ENCODE assay signal across 1 cellular context in the genomic region with DNA sequence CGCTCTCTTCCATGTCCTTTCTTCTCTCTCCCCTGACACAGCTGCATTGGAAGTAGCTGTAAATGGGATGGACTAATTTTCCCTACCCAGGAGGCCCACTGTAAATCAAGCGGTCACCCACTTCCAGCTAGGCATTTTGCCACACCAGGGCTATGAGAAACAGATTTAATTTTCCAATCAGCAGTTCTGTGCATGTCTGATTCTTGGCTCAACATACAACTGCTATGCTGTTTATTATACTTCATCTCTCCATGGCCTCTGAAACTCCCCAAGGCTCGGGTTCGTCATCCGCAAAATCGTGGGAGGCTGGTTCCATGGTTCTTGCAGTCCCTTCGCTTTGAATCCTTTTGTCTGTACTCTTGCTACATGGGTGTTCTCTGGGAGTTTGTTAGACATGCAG.
TF ChIP-seq lines count a peak whose summit lies in the region.

No MANE protein-coding gene starts in this region.

TF ChIP-seq in GM23338, 12 proteins besides CTCF, POLR2A, EP300 and RAD21 (continued from another document):
- TF ChIP-seq, protein P1, sequence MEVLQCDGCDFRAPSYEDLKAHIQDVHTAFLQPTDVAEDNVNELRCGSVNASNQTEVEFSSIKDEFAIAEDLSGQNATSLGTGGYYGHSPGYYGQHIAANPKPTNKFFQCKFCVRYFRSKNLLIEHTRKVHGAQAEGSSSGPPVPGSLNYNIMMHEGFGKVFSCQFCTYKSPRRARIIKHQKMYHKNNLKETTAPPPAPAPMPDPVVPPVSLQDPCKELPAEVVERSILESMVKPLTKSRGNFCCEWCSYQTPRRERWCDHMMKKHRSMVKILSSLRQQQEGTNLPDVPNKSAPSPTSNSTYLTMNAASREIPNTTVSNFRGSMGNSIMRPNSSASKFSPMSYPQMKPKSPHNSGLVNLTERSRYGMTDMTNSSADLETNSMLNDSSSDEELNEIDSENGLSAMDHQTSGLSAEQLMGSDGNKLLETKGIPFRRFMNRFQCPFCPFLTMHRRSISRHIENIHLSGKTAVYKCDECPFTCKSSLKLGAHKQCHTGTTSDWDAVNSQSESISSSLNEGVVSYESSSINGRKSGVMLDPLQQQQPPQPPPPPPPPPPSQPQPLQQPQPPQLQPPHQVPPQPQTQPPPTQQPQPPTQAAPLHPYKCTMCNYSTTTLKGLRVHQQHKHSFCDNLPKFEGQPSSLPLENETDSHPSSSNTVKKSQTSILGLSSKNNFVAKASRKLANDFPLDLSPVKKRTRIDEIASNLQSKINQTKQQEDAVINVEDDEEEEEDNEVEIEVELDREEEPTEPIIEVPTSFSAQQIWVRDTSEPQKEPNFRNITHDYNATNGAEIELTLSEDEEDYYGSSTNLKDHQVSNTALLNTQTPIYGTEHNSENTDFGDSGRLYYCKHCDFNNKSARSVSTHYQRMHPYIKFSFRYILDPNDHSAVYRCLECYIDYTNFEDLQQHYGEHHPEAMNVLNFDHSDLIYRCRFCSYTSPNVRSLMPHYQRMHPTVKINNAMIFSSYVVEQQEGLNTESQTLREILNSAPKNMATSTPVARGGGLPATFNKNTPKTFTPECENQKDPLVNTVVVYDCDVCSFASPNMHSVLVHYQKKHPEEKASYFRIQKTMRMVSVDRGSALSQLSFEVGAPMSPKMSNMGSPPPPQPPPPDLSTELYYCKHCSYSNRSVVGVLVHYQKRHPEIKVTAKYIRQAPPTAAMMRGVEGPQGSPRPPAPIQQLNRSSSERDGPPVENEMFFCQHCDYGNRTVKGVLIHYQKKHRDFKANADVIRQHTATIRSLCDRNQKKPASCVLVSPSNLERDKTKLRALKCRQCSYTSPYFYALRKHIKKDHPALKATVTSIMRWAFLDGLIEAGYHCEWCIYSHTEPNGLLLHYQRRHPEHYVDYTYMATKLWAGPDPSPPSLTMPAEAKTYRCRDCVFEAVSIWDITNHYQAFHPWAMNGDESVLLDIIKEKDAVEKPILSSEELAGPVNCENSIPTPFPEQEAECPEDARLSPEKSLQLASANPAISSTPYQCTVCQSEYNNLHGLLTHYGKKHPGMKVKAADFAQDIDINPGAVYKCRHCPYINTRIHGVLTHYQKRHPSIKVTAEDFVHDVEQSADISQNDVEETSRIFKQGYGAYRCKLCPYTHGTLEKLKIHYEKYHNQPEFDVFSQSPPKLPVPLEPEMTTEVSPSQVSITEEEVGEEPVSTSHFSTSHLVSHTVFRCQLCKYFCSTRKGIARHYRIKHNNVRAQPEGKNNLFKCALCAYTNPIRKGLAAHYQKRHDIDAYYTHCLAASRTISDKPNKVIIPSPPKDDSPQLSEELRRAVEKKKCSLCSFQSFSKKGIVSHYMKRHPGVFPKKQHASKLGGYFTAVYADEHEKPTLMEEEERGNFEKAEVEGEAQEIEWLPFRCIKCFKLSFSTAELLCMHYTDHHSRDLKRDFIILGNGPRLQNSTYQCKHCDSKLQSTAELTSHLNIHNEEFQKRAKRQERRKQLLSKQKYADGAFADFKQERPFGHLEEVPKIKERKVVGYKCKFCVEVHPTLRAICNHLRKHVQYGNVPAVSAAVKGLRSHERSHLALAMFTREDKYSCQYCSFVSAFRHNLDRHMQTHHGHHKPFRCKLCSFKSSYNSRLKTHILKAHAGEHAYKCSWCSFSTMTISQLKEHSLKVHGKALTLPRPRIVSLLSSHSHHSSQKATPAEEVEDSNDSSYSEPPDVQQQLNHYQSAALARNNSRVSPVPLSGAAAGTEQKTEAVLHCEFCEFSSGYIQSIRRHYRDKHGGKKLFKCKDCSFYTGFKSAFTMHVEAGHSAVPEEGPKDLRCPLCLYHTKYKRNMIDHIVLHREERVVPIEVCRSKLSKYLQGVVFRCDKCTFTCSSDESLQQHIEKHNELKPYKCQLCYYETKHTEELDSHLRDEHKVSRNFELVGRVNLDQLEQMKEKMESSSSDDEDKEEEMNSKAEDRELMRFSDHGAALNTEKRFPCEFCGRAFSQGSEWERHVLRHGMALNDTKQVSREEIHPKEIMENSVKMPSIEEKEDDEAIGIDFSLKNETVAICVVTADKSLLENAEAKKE (CRISPR knock-in tag; IDR thresholded peaks at IDR 0.05) = no peak
- TF ChIP-seq EZH2 (IDR thresholded peaks at IDR 0.05; ENCODE audit: low read depth, unreplicated experiment) (no peak), STAT1 (IDR thresholded peaks at IDR 0.05; ENCODE audit: unreplicated experiment) (no peak), CREB1 (CRISPR knock-in tag; IDR thresholded peaks at IDR 0.05; ENCODE audit: low read depth) (no peak), REST (IDR thresholded peaks at IDR 0.05; ENCODE audit: unreplicated experiment) (no peak), JUNB (IDR thresholded peaks at IDR 0.05; ENCODE audit: unreplicated experiment) (no peak), NANOG (IDR thresholded peaks at IDR 0.05; ENCODE audit: borderline replicate concordance) (no peak)
- TF ChIP-seq, protein P2, sequence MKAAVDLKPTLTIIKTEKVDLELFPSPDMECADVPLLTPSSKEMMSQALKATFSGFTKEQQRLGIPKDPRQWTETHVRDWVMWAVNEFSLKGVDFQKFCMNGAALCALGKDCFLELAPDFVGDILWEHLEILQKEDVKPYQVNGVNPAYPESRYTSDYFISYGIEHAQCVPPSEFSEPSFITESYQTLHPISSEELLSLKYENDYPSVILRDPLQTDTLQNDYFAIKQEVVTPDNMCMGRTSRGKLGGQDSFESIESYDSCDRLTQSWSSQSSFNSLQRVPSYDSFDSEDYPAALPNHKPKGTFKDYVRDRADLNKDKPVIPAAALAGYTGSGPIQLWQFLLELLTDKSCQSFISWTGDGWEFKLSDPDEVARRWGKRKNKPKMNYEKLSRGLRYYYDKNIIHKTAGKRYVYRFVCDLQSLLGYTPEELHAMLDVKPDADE (IDR thresholded peaks at IDR 0.05) = no peak
